Comparison of ENCODE assay signal across 19 cellular contexts in the genomic region with DNA sequence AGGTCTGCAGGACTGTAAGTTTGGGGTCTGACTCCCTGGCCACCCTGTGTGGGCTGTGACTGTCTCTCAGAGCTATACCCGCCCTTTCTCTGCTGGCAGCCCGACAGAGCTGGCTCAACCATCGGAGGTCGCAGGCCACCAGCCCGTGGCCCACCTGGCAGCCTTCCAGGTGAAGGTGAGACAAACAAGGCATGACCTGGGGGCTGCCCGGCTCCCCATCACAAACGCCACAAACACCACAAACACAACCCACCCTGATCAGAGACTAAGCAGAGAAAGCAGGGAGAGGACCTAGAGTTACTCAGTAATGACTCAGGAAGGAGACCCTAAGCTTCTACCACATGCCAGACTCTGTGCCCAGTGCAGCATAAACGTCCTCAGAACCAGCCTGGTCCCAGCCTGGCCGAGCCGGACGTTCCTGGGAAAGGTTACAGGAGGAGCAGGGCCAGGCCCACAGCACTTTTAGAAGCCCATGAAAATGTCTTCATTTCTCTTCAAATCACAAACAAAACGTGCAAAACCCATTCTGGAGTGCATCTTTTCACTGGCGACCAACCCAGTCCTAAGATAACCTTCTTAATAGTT.
DNase-seq lines count a peak whose midpoint lies in the region; ATAC-seq and TF ChIP-seq lines count a peak whose summit lies in the region.
"Had no signal": no experiment of that assay in that cellular context is flagged by ENCODE, and none has a peak within 500 bp of the region (broad histone marks: within the 10 kb centered on the region; RNA-seq: fewer than 3 reads in every experiment).

No MANE protein-coding gene starts in this region.

- CTCF ChIA-PET in activated naive CD4-positive, alpha-beta T cell treated with anti-CD3 and anti-CD28 coated beads, Interleukin-2, amount 10 ng/mL, durations not matched to agents 7 days and 5 days (lab: Charles Lee), result interaction anchor here (0.8 to 17.4 kb wide), 5 partner anchors 10 to 343 kb away, joined by 3 to 288 read pairs (median 3); no protein-coding TSS in a partner anchor
- CTCF ChIA-PET in activated CD8-positive, alpha-beta T cell treated with anti-CD3 and anti-CD28 coated beads for 36 hours (lab: Charles Lee), result interaction anchor here (0.9 to 2.5 kb wide), 4 partner anchors 10 to 68 kb away, joined by 3 to 17 read pairs (median 6); no protein-coding TSS in a partner anchor

- H3K9me3 Mint-ChIP-seq in activated naive CD4-positive, alpha-beta T cell treated with anti-CD3 and anti-CD28 coated beads, Interleukin-2, amount 10 ng/mL, durations not matched to agents 7 days and 5 days, result no peaks in the 10 kb centered on the region
- no peaks in the 10 kb centered on the region for H3K9me3 Mint-ChIP-seq in activated CD8-positive, alpha-beta T cell treated with anti-CD3 and anti-CD28 coated beads for 36 hours
- H3K9me3 Mint-ChIP-seq in immature natural killer cell, result no peaks in the 10 kb centered on the region
- H3K9me3 Mint-ChIP-seq: nephron had no signal

- no peak overlapping the region for H3K4me3 ChIP-seq in thymus (ENCODE audit: low read length)
- H3K4me3 ChIP-seq: hepatocyte, tibial nerve had no signal

- H3K27me3 Mint-ChIP-seq in activated naive CD4-positive, alpha-beta T cell treated with anti-CD3 and anti-CD28 coated beads, Interleukin-2, amount 10 ng/mL, durations not matched to agents 7 days and 5 days, result no peaks in the 10 kb centered on the region
- no peaks in the 10 kb centered on the region for H3K27me3 Mint-ChIP-seq in activated CD8-positive, alpha-beta T cell treated with anti-CD3 and anti-CD28 coated beads for 36 hours
- H3K27me3 Mint-ChIP-seq in immature natural killer cell (ENCODE audit: low read depth in 3 of 3), result peaks cover 25 to 35% (median 31%) of the 10 kb centered on the region in 3 donors

- H3K4me1 ChIP-seq in thymus (ENCODE audit: control insufficient read depth, insufficient read depth, low read length), result peaks cover 26% of the 10 kb centered on the region

- H3K36me3 ChIP-seq in thymus (ENCODE audit: control insufficient read depth, insufficient read depth), result peaks cover 43% of the 10 kb centered on the region

- H3K4me1 Mint-ChIP-seq in activated naive CD4-positive, alpha-beta T cell treated with anti-CD3 and anti-CD28 coated beads, Interleukin-2, amount 10 ng/mL, durations not matched to agents 7 days and 5 days, result peaks cover 46% of the 10 kb centered on the region
- H3K4me1 Mint-ChIP-seq in activated CD8-positive, alpha-beta T cell treated with anti-CD3 and anti-CD28 coated beads for 36 hours (ENCODE audit: low read depth), result peaks cover 61% of the 10 kb centered on the region
- peaks cover 83 to 97% of the 10 kb centered on the region in 2 donors for H3K4me1 Mint-ChIP-seq in immature natural killer cell

- no peak overlapping the region for H3K4me3 Mint-ChIP-seq in activated naive CD4-positive, alpha-beta T cell treated with anti-CD3 and anti-CD28 coated beads, Interleukin-2, amount 10 ng/mL, durations not matched to agents 7 days and 5 days
- no peak overlapping the region for H3K4me3 Mint-ChIP-seq in activated CD8-positive, alpha-beta T cell treated with anti-CD3 and anti-CD28 coated beads for 36 hours
- peak overlapping the region in 4 of 5 donors; percentile 13 to 71 (median 54) for H3K4me3 Mint-ChIP-seq in immature natural killer cell
- H3K4me3 Mint-ChIP-seq: nephron had no signal

- no peaks in the 10 kb centered on the region for H3K27me3 ChIP-seq in thymus (ENCODE audit: control insufficient read depth, insufficient read depth)
- H3K27me3 ChIP-seq: hepatocyte, tibial nerve had no signal

- peak; percentile 18 for DNase-seq in activated naive CD4-positive, alpha-beta T cell treated with anti-CD3 and anti-CD28 coated beads, Interleukin-2, amount 10 ng/mL, durations not matched to agents 7 days and 5 days
- DNase-seq in activated naive CD4-positive, alpha-beta T cell (lab: John Stamatoyannopoulos, UW), result no peak
- DNase-seq in activated CD8-positive, alpha-beta T cell treated with anti-CD3 and anti-CD28 coated beads for 36 hours, result no peak
- peak; percentile 33 to 44 (median 41) for DNase-seq in immature natural killer cell
- DNase-seq: activated CD4-positive, alpha-beta T cell treated with anti-CD3 and anti-CD28 coated beads, Interleukin-2, amount 50 U/mL, for 4 hours; GOT3; islet precursor cell; NCI-H2029; NCI-H446 treated with DMSO at 0.1 percent for 48 hours; NK-92 treated with Interleukin-12 subunit alpha and Interleukin-12 subunit beta, amount 100 ng/mL, for 24 hours; stimulated activated CD4-positive, alpha-beta T cell treated with anti-CD3 and anti-CD28 coated beads, Interleukin-12 subunit alpha, Interleukin-12 subunit beta, amount 100 ng/mL, for 4 hours; SW 1271 had no signal

- intact Hi-C loops in activated CD8-positive, alpha-beta T cell treated with anti-CD3 and anti-CD28 coated beads for 36 hours (cut with micrococcal nuclease), result no loop called here

- no peak for ATAC-seq in activated CD8-positive, alpha-beta T cell treated with anti-CD3 and anti-CD28 coated beads for 36 hours
- ATAC-seq in esophagus mucosa (no peak), HG02970 (IDR thresholded peaks at IDR 0.05; ENCODE audit: low FRiP score, unreplicated experiment) (no peak), HG03175 (IDR thresholded peaks at IDR 0.05; ENCODE audit: unreplicated experiment) (no peak)

- peak overlapping the region; percentile 36 for H3K27ac ChIP-seq in thymus (ENCODE audit: low read depth)
- H3K27ac ChIP-seq: hepatocyte, tibial nerve had no signal

- H3K9me3 ChIP-seq in thymus (ENCODE audit: control insufficient read depth), result no peaks in the 10 kb centered on the region
- H3K9me3 ChIP-seq: tibial nerve had no signal

- no peak for TF ChIP-seq CTCF in activated CD8-positive, alpha-beta T cell treated with anti-CD3 and anti-CD28 coated beads for 36 hours (IDR thresholded peaks at IDR 0.05)

- POLR2A ChIA-PET in activated CD8-positive, alpha-beta T cell treated with anti-CD3 and anti-CD28 coated beads for 36 hours (lab: Charles Lee), result interaction anchor here (1.0 to 9.5 kb wide), 3 partner anchors 10 to 67 kb away, joined by 3 to 133 read pairs (median 4); partner anchors contain the start of gene MKI67

- WGBS in thymus, result 91% methylated on average over 13 of the region's 13 CpGs

- H3K27ac Mint-ChIP-seq in activated naive CD4-positive, alpha-beta T cell treated with anti-CD3 and anti-CD28 coated beads, Interleukin-2, amount 10 ng/mL, durations not matched to agents 7 days and 5 days, result no peak overlapping the region
- H3K27ac Mint-ChIP-seq in activated CD8-positive, alpha-beta T cell treated with anti-CD3 and anti-CD28 coated beads for 36 hours, result peak overlapping the region; percentile 85
- H3K27ac Mint-ChIP-seq in immature natural killer cell, result peak overlapping the region; percentile 84 to 99 (median 95)
- H3K27ac Mint-ChIP-seq: nephron had no signal

- peaks cover 53% of the 10 kb centered on the region for H3K36me3 Mint-ChIP-seq in activated naive CD4-positive, alpha-beta T cell treated with anti-CD3 and anti-CD28 coated beads, Interleukin-2, amount 10 ng/mL, durations not matched to agents 7 days and 5 days
- H3K36me3 Mint-ChIP-seq in activated CD8-positive, alpha-beta T cell treated with anti-CD3 and anti-CD28 coated beads for 36 hours (ENCODE audit: low read depth), result peaks cover 58% of the 10 kb centered on the region
- H3K36me3 Mint-ChIP-seq in immature natural killer cell, result peaks cover 24 to 50% (median 24%) of the 10 kb centered on the region in 3 donors

Comparison
In these comparisons a context has a peak if more than half of its experiments do, and no peak if none do; other contexts are left out.
1. DNase-seq: peak in activated naive CD4-positive, alpha-beta T cell treated with anti-CD3 and anti-CD28 coated beads, Interleukin-2, amount 10 ng/mL, durations not matched to agents 7 days and 5 days (single experiment) and immature natural killer cell (3 of 3); none in activated naive CD4-positive, alpha-beta T cell (0 of 4) and activated CD8-positive, alpha-beta T cell treated with anti-CD3 and anti-CD28 coated beads for 36 hours (single experiment).
2. H3K4me3 Mint-ChIP-seq: peak in immature natural killer cell (4 of 5); none in activated naive CD4-positive, alpha-beta T cell treated with anti-CD3 and anti-CD28 coated beads, Interleukin-2, amount 10 ng/mL, durations not matched to agents 7 days and 5 days (single experiment) and activated CD8-positive, alpha-beta T cell treated with anti-CD3 and anti-CD28 coated beads for 36 hours (single experiment).